ENCODE assay signal across 28 cellular contexts in the genomic region with DNA sequence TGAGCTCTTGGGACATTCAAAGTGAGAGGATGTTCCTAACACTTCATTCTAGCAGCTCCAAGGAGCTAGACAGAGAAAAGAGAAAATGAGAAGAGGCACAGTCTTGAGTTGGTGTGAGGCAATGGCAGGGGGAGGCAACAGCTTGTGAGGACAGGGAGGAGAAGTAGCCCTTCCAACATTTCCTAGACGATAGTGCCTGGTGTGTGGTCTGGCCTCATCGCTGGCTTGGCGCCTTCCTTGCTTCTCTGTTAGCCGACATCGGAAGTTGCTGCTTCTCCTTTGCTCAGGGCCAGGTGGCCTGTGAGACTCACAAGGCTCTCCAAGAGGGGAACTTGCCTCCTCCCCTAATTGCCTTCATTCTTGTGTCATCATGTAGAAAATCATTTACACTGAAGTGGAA.
A peak's percentile ranks its signal among the peaks of the same experiment; 100 is the strongest.
DNase-seq lines count a peak whose midpoint lies in the region; ATAC-seq, FAIRE-seq and TF ChIP-seq lines count a peak whose summit lies in the region.
"Had no signal": no experiment of that assay in that cellular context is flagged by ENCODE, and none has a peak within 500 bp of the region (broad histone marks: within the 10 kb centered on the region; RNA-seq: fewer than 3 reads in every experiment).

No MANE protein-coding gene starts in this region.

- ATAC-seq in HG03280 (IDR thresholded peaks at IDR 0.05; ENCODE audit: unreplicated experiment) (no peak), HG02571 (IDR thresholded peaks at IDR 0.05; ENCODE audit: unreplicated experiment) (no peak)
- ATAC-seq: naive thymus-derived CD8-positive, alpha-beta T cell; stimulated activated effector memory CD8-positive, alpha-beta T cell treated with anti-CD3 and anti-CD28 coated beads, Interleukin-12 subunit alpha, Interleukin-12 subunit beta, amount 100 ng/mL, for 72 hours had no signal

- no peaks in the 10 kb centered on the region for H3K27me3 ChIP-seq in bronchial epithelial cell (ENCODE audit: control insufficient read depth, insufficient read depth, low read length)

- H3K4me3 ChIP-seq in bronchial epithelial cell (ENCODE audit: low read depth, low read length): no peak overlapping the region
- H3K4me3 ChIP-seq: coronary artery, lower lobe of right lung had no signal

- peak; percentile 62 for FAIRE-seq in bronchial epithelial cell (lab: Jason Lieb, UNC)

- TF ChIP-seq CTCF in bronchial epithelial cell (IDR thresholded peaks at IDR 0.05; ENCODE audit: insufficient read depth, low read length, severe bottlenecking): no peak

- DNase-seq in NCI-H446 treated with DMSO at 0.1 percent for 48 hours (lab: John Stamatoyannopoulos, UW) (peak; percentile 41), NCI-H446 (lab: John Stamatoyannopoulos, UW) (no peak), LoVo (ENCODE audit: low spot score) (peak; percentile 12), bronchial epithelial cell (ENCODE audit: low read depth) (no peak), retina (peak; percentile 29), CD1c-positive myeloid dendritic cell (ENCODE audit: extremely low spot score) (no peak)
- DNase-seq: activated B cell treated with CpG ODN at 0.5 μM for 24 hours; activated CD4-positive, alpha-beta T cell treated with anti-CD3 and anti-CD28 coated beads, Interleukin-2, amount 10 ng/mL, durations not matched to agents 7 days and 5 days; activated effector memory CD4-positive, alpha-beta T cell treated with Interleukin-2 at 50 U/mL for 16 hours; activated T-cell treated with anti-CD3 and anti-CD28 coated beads, Interleukin-2, amount 50 U/mL, for 1 hour; aorta; C1 segment of cervical spinal cord; COR-L47; DND-41; effector CD8-positive, alpha-beta T cell; GF-D8; H9; hippocampal formation; lower lobe of right lung; naive thymus-derived CD8-positive, alpha-beta T cell; NCI-H1417; occipital lobe; OCI-M1; stimulated activated CD4-positive, alpha-beta T cell treated with anti-CD3 and anti-CD28 coated beads, Interleukin-15, amount 100 ng/mL, for 24 hours had no signal

- no peaks in the 10 kb centered on the region for H3K36me3 ChIP-seq in bronchial epithelial cell (ENCODE audit: control insufficient read depth, insufficient read depth, low read length)
- H3K36me3 ChIP-seq: lower lobe of right lung had no signal

Comparison
In these comparisons a context has a peak if more than half of its experiments do, and no peak if none do; other contexts are left out.
1. DNase-seq: peak in NCI-H446 treated with DMSO at 0.1 percent for 48 hours (single experiment), LoVo (single experiment) and retina (single experiment); none in NCI-H446 (0 of 2), bronchial epithelial cell (single experiment) and CD1c-positive myeloid dendritic cell (single experiment).